1 cellular context compared by ENCODE assay signal in the genomic region with DNA sequence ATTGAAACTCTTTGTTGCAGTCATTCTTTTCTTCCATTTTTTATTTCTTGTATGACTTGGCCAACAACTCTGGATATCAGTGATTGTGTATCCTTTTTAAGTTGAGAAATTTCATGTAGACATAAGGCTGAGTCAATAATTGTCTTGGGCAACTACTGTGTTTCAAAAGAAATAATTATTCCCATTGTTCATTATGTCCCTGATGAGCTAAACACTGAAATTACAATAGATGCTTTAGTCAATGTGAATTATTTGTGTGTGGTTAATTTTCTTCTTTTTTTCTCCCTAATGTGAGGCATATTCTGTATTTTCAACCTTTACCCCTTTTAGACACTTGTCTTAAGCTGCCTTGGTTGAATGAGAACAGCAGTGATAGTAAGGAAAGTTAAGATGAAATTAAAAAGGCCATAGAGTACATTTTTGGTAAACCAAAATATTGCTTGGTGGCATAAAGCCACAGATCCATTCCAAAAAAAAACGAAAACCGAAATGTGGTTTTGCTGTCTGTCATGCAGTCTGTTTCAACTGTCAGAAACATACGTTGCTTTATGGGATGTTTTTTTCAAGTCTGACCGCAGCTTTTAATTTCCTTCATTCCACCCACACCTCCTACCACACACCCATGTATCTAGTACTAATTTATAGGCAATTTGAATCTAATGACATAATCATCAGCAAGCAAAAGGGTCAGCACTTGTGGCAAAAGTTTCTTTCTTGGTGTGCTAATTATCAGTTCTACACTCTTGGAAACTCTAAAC.
TF ChIP-seq lines count a peak whose summit lies in the region.

No MANE protein-coding gene starts in this region.

TF ChIP-seq in GM23338, 12 proteins besides CTCF, POLR2A, EP300 and RAD21 (continued from another document):
- TF ChIP-seq, protein P1, sequence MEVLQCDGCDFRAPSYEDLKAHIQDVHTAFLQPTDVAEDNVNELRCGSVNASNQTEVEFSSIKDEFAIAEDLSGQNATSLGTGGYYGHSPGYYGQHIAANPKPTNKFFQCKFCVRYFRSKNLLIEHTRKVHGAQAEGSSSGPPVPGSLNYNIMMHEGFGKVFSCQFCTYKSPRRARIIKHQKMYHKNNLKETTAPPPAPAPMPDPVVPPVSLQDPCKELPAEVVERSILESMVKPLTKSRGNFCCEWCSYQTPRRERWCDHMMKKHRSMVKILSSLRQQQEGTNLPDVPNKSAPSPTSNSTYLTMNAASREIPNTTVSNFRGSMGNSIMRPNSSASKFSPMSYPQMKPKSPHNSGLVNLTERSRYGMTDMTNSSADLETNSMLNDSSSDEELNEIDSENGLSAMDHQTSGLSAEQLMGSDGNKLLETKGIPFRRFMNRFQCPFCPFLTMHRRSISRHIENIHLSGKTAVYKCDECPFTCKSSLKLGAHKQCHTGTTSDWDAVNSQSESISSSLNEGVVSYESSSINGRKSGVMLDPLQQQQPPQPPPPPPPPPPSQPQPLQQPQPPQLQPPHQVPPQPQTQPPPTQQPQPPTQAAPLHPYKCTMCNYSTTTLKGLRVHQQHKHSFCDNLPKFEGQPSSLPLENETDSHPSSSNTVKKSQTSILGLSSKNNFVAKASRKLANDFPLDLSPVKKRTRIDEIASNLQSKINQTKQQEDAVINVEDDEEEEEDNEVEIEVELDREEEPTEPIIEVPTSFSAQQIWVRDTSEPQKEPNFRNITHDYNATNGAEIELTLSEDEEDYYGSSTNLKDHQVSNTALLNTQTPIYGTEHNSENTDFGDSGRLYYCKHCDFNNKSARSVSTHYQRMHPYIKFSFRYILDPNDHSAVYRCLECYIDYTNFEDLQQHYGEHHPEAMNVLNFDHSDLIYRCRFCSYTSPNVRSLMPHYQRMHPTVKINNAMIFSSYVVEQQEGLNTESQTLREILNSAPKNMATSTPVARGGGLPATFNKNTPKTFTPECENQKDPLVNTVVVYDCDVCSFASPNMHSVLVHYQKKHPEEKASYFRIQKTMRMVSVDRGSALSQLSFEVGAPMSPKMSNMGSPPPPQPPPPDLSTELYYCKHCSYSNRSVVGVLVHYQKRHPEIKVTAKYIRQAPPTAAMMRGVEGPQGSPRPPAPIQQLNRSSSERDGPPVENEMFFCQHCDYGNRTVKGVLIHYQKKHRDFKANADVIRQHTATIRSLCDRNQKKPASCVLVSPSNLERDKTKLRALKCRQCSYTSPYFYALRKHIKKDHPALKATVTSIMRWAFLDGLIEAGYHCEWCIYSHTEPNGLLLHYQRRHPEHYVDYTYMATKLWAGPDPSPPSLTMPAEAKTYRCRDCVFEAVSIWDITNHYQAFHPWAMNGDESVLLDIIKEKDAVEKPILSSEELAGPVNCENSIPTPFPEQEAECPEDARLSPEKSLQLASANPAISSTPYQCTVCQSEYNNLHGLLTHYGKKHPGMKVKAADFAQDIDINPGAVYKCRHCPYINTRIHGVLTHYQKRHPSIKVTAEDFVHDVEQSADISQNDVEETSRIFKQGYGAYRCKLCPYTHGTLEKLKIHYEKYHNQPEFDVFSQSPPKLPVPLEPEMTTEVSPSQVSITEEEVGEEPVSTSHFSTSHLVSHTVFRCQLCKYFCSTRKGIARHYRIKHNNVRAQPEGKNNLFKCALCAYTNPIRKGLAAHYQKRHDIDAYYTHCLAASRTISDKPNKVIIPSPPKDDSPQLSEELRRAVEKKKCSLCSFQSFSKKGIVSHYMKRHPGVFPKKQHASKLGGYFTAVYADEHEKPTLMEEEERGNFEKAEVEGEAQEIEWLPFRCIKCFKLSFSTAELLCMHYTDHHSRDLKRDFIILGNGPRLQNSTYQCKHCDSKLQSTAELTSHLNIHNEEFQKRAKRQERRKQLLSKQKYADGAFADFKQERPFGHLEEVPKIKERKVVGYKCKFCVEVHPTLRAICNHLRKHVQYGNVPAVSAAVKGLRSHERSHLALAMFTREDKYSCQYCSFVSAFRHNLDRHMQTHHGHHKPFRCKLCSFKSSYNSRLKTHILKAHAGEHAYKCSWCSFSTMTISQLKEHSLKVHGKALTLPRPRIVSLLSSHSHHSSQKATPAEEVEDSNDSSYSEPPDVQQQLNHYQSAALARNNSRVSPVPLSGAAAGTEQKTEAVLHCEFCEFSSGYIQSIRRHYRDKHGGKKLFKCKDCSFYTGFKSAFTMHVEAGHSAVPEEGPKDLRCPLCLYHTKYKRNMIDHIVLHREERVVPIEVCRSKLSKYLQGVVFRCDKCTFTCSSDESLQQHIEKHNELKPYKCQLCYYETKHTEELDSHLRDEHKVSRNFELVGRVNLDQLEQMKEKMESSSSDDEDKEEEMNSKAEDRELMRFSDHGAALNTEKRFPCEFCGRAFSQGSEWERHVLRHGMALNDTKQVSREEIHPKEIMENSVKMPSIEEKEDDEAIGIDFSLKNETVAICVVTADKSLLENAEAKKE (CRISPR knock-in tag; IDR thresholded peaks at IDR 0.05) = no peak
- TF ChIP-seq NANOG (IDR thresholded peaks at IDR 0.05; ENCODE audit: borderline replicate concordance) = no peak
